3 cellular contexts compared by ENCODE assay signal in the genomic region with DNA sequence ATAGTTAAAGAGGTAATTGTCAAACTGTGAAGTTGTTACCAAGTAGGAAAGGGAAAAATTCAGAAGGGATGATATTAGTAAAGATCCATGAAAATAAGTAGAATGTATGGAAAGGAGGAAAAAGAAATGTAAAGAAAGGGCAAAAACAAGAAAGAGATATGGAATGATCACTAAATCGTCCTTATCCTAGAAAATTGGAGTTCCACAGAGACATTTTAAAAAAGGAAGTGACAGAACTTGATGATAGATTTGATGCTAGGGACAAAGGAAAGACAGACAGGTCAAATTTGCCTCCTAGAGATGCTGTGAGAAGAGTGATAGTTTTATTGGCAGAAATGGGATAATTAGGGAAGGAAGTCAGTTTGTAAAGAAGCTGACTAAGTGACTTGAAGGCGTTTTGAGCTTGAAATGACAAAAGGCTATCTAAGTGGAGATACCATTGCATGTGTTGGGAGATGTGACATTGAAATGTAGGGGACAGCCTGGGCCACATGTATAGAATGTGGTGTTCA.
TF ChIP-seq lines count a peak whose summit lies in the region.

No MANE protein-coding gene starts in this region.

TF ChIP-seq in A549, 52 proteins besides CTCF, POLR2A, EP300 and RAD21:
- TF ChIP-seq TP53 (CRISPR knock-in tag; IDR thresholded peaks at IDR 0.05): no peak
- TF ChIP-seq FOSL2 (IDR thresholded peaks at IDR 0.05): no peak
- no peak for TF ChIP-seq FOSL2 (CRISPR knock-in tag; IDR thresholded peaks at IDR 0.05)
- no peak for TF ChIP-seq MAZ (IDR thresholded peaks at IDR 0.05; ENCODE audit: borderline replicate concordance, low read depth, low read length)
- no peak for TF ChIP-seq MAFK (IDR thresholded peaks at IDR 0.05; ENCODE audit: partially characterized antibody)
- TF ChIP-seq, protein P1, sequence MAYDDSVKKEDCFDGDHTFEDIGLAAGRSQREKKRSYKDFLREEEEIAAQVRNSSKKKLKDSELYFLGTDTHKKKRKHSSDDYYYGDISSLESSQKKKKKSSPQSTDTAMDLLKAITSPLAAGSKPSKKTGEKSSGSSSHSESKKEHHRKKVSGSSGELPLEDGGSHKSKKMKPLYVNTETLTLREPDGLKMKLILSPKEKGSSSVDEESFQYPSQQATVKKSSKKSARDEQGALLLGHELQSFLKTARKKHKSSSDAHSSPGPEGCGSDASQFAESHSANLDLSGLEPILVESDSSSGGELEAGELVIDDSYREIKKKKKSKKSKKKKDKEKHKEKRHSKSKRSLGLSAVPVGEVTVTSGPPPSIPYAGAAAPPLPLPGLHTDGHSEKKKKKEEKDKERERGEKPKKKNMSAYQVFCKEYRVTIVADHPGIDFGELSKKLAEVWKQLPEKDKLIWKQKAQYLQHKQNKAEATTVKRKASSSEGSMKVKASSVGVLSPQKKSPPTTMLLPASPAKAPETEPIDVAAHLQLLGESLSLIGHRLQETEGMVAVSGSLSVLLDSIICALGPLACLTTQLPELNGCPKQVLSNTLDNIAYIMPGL (CRISPR knock-in tag; IDR thresholded peaks at IDR 0.05; ENCODE audit: borderline replicate concordance): no peak
- TF ChIP-seq RCOR1 (IDR thresholded peaks at IDR 0.05; ENCODE audit: low read depth, low read length): no peak
- TF ChIP-seq CHD2 (IDR thresholded peaks at IDR 0.05; ENCODE audit: low read length, partially characterized antibody): no peak
- no peak for TF ChIP-seq HOXA7 (CRISPR knock-in tag; IDR thresholded peaks at IDR 0.05)
- TF ChIP-seq NPAS2 (CRISPR knock-in tag; IDR thresholded peaks at IDR 0.05; ENCODE audit: borderline replicate concordance): no peak
- TF ChIP-seq HOXB5 (CRISPR knock-in tag; IDR thresholded peaks at IDR 0.05): no peak
- TF ChIP-seq, protein P2, sequence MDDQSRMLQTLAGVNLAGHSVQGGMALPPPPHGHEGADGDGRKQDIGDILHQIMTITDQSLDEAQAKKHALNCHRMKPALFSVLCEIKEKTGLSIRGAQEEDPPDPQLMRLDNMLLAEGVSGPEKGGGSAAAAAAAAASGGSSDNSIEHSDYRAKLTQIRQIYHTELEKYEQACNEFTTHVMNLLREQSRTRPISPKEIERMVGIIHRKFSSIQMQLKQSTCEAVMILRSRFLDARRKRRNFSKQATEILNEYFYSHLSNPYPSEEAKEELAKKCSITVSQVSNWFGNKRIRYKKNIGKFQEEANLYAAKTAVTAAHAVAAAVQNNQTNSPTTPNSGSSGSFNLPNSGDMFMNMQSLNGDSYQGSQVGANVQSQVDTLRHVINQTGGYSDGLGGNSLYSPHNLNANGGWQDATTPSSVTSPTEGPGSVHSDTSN (IDR thresholded peaks at IDR 0.05): no peak
- TF ChIP-seq KDM5A (IDR thresholded peaks at IDR 0.05): no peak
- TF ChIP-seq, protein P3, sequence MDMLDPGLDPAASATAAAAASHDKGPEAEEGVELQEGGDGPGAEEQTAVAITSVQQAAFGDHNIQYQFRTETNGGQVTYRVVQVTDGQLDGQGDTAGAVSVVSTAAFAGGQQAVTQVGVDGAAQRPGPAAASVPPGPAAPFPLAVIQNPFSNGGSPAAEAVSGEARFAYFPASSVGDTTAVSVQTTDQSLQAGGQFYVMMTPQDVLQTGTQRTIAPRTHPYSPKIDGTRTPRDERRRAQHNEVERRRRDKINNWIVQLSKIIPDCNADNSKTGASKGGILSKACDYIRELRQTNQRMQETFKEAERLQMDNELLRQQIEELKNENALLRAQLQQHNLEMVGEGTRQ (IDR thresholded peaks at IDR 0.05): no peak
- TF ChIP-seq NFE2L2 (conservative IDR thresholded peaks at IDR 0.05; ENCODE audit: low read length): no peak
- TF ChIP-seq E2F6 (IDR thresholded peaks at IDR 0.05; ENCODE audit: borderline replicate concordance, low read depth): no peak
TF ChIP-seq in A549: peak in this region for 0.

TF ChIP-seq in IMR-90, 13 proteins besides CTCF, POLR2A, EP300 and RAD21:
- no peak for TF ChIP-seq SMC3 (IDR thresholded peaks at IDR 0.05; ENCODE audit: low read depth, low read length)
- TF ChIP-seq FOS (IDR thresholded peaks at IDR 0.05; ENCODE audit: low read depth, low read length): no peak
- no peak for TF ChIP-seq MXI1 (IDR thresholded peaks at IDR 0.05; ENCODE audit: borderline replicate concordance, low read depth, low read length)
- no peak for TF ChIP-seq NFE2L2 (IDR thresholded peaks at IDR 0.05; ENCODE audit: low read depth, low read length)
- TF ChIP-seq RCOR1 (IDR thresholded peaks at IDR 0.05; ENCODE audit: insufficient replicate concordance, low read length): no peak
- TF ChIP-seq, protein P3 (IDR thresholded peaks at IDR 0.05; ENCODE audit: low read depth, low read length): no peak
- no peak for TF ChIP-seq RFX5 (IDR thresholded peaks at IDR 0.05; ENCODE audit: low read depth, low read length)
- TF ChIP-seq MAFK (IDR thresholded peaks at IDR 0.05; ENCODE audit: low read depth, low read length): no peak
- no peak for TF ChIP-seq ELK1 (IDR thresholded peaks at IDR 0.05; ENCODE audit: borderline replicate concordance, low read depth, low read length)
- no peak for TF ChIP-seq CHD1 (IDR thresholded peaks at IDR 0.05; ENCODE audit: low read depth, low read length)
- no peak for TF ChIP-seq MAZ (IDR thresholded peaks at IDR 0.05; ENCODE audit: borderline replicate concordance, low read depth, low read length)
- no peak for TF ChIP-seq BHLHE40 (IDR thresholded peaks at IDR 0.05; ENCODE audit: low read depth, low read length)
- no peak for TF ChIP-seq CEBPB (IDR thresholded peaks at IDR 0.05; ENCODE audit: low read depth, low read length)

TF ChIP-seq in neural cell, 6 proteins besides CTCF, POLR2A, EP300 and RAD21:
- TF ChIP-seq POLR2AphosphoS5 (IDR thresholded peaks at IDR 0.05) (peak; percentile 80), EZH2 (IDR thresholded peaks at IDR 0.05; ENCODE audit: borderline replicate concordance, insufficient read depth, low read length, poor library complexity, severe bottlenecking) (no peak)
- TF ChIP-seq, protein P4, sequence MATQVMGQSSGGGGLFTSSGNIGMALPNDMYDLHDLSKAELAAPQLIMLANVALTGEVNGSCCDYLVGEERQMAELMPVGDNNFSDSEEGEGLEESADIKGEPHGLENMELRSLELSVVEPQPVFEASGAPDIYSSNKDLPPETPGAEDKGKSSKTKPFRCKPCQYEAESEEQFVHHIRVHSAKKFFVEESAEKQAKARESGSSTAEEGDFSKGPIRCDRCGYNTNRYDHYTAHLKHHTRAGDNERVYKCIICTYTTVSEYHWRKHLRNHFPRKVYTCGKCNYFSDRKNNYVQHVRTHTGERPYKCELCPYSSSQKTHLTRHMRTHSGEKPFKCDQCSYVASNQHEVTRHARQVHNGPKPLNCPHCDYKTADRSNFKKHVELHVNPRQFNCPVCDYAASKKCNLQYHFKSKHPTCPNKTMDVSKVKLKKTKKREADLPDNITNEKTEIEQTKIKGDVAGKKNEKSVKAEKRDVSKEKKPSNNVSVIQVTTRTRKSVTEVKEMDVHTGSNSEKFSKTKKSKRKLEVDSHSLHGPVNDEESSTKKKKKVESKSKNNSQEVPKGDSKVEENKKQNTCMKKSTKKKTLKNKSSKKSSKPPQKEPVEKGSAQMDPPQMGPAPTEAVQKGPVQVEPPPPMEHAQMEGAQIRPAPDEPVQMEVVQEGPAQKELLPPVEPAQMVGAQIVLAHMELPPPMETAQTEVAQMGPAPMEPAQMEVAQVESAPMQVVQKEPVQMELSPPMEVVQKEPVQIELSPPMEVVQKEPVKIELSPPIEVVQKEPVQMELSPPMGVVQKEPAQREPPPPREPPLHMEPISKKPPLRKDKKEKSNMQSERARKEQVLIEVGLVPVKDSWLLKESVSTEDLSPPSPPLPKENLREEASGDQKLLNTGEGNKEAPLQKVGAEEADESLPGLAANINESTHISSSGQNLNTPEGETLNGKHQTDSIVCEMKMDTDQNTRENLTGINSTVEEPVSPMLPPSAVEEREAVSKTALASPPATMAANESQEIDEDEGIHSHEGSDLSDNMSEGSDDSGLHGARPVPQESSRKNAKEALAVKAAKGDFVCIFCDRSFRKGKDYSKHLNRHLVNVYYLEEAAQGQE (IDR thresholded peaks at IDR 0.05; ENCODE audit: borderline replicate concordance): peak; percentile 90
